Comparison of ENCODE assay signal across 8 cellular contexts in the genomic region with DNA sequence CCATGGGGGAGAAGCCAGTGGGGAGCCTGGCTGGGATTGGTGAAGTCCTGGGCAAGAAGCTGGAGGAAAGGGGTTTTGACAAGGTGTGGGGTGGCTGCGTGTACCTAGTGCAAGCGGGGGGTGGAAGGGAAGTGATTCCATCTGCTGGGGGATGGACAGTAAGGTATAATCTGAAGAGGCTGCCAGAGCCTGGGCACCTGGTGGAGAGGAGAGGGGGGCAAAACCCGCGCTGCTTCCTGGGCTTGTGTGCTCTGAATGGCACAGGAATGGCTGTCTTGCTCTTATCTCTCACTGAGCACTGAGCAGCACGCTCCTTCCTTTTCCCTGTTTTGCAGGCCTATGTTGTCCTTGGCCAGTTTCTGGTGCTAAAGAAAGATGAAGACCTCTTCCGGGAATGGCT. TPM values are rescaled to one million over a fixed set of nuclear protein-coding genes. Genes with fewer than 3 reads are reported as not detected.
A peak's percentile ranks its signal among the peaks of the same experiment; 100 is the strongest.
DNase-seq lines count a peak whose midpoint lies in the region; ATAC-seq and TF ChIP-seq lines count a peak whose summit lies in the region.

No MANE protein-coding gene starts in this region.

- H3K27ac Mint-ChIP-seq in glutamatergic neuron (ENCODE audit: unreplicated experiment) = no peak overlapping the region

- no peaks in the 10 kb centered on the region for H3K27me3 ChIP-seq in HAP-1 (ENCODE audit: low read depth)

- no peak for ATAC-seq in HG02970 (IDR thresholded peaks at IDR 0.05; ENCODE audit: low FRiP score, unreplicated experiment)
- no peak for ATAC-seq in HG02759 (IDR thresholded peaks at IDR 0.05; ENCODE audit: unreplicated experiment)

- H3K9me3 ChIP-seq in HAP-1 = no peaks in the 10 kb centered on the region

- H3K4me3 Mint-ChIP-seq in glutamatergic neuron (ENCODE audit: unreplicated experiment) = peak overlapping the region; percentile 92

- H3K27ac ChIP-seq in skin epidermis = peak overlapping the region in 16 of 21 experiments; percentile 86 to 98 (median 92)

- H3K4me3 ChIP-seq in HAP-1 (peak overlapping the region; percentile 66), WI38 (ENCODE audit: low read depth, low read length) (peak overlapping the region; percentile 99), skin epidermis (peak overlapping the region; percentile 54 to 96 (median 92))

- H3K9me3 Mint-ChIP-seq in glutamatergic neuron (ENCODE audit: unreplicated experiment) = peaks cover 2% of the 10 kb centered on the region

- peaks cover 50% of the 10 kb centered on the region for H3K36me3 ChIP-seq in HAP-1 (replicated peaks)

- H3K27me3 Mint-ChIP-seq in glutamatergic neuron (ENCODE audit: unreplicated experiment) = peaks cover 8% of the 10 kb centered on the region

- no peaks in the 10 kb centered on the region for H3K36me3 Mint-ChIP-seq in glutamatergic neuron (ENCODE audit: unreplicated experiment)

- TF ChIP-seq CTCF in WI38 (IDR thresholded peaks at IDR 0.05; ENCODE audit: low read depth, low read length) (no peak), glutamatergic neuron (IDR thresholded peaks at IDR 0.05; ENCODE audit: partially characterized antibody, unreplicated experiment) (no peak)

- in situ Hi-C loops in HAP-1 (cut with MboI; ENCODE audit: low sequenced_read_pairs) = no loop called here

- peaks cover 11% of the 10 kb centered on the region for H3K4me1 Mint-ChIP-seq in glutamatergic neuron (ENCODE audit: low read depth, unreplicated experiment)

- no peak for DNase-seq in HAP-1 (ENCODE audit: low spot score in 2 of 2)
- no peak for DNase-seq in glutamatergic neuron
- DNase-seq in KG1 (lab: John Stamatoyannopoulos, UW) = no peak
- no peak for DNase-seq in cortex of kidney (lab: John Stamatoyannopoulos, UW)

- no peaks in the 10 kb centered on the region for H3K4me1 ChIP-seq in HAP-1

RNA-seq across cellular contexts. Expression of a gene that starts 1.0 kb away (rescaled TPM):
- total RNA-seq in glutamatergic neuron (ENCODE audit: unreplicated experiment) = 135 TPM

RNA-seq across cellular contexts. Expression of a gene that starts 1.3 kb away (rescaled TPM):
- total RNA-seq in glutamatergic neuron (ENCODE audit: unreplicated experiment) = 37.6 TPM

RNA-seq across cellular contexts. Expression of a gene that starts 8.5 kb away (rescaled TPM):
- not detected for total RNA-seq in glutamatergic neuron (ENCODE audit: unreplicated experiment)

RNA-seq across cellular contexts. Expression of a gene that starts 23.0 kb away (rescaled TPM):
- not detected for total RNA-seq in glutamatergic neuron (ENCODE audit: unreplicated experiment)

RNA-seq across cellular contexts. Expression of a gene that starts 41.8 kb away (rescaled TPM):
- total RNA-seq in glutamatergic neuron (ENCODE audit: unreplicated experiment) = 52.3 TPM
